Comparison of ENCODE assay signal across 22 cellular contexts in genomic region chr2:240346753-240347372, GRCh38.
"Had no signal": no experiment of that assay in that cellular context is flagged by ENCODE, and none has a peak within 500 bp of the region (broad histone marks: within the 10 kb centered on the region; RNA-seq: fewer than 3 reads in every experiment).

No MANE protein-coding gene starts in this region.

- H3K9me3 Mint-ChIP-seq: activated CD4-positive, alpha-beta memory T cell treated with anti-CD3 and anti-CD28 coated beads, Interleukin-2, amount 10 ng/mL, durations not matched to agents 7 days and 5 days; activated CD4-positive, alpha-beta T cell treated with anti-CD3 and anti-CD28 coated beads, Interleukin-2, amount 10 ng/mL, durations not matched to agents 7 days and 5 days; activated naive CD4-positive, alpha-beta T cell treated with anti-CD3 and anti-CD28 coated beads, Interleukin-2, amount 10 ng/mL, durations not matched to agents 7 days and 5 days; activated naive CD8-positive, alpha-beta T cell treated with anti-CD3 and anti-CD28 coated beads, Interleukin-2, amount 10 ng/mL, durations not matched to agents 7 days and 5 days; immature natural killer cell had no signal

- H3K4me1 ChIP-seq: gastroesophageal sphincter, pancreas had no signal

- DNase-seq: activated CD4-positive, alpha-beta memory T cell treated with anti-CD3 and anti-CD28 coated beads, Interleukin-2, amount 10 ng/mL, durations not matched to agents 7 days and 5 days; activated CD4-positive, alpha-beta T cell treated with anti-CD3 and anti-CD28 coated beads, Interleukin-2, amount 10 ng/mL, durations not matched to agents 7 days and 5 days; activated CD4-positive, CD25-positive, alpha-beta regulatory T cell treated with anti-CD3 and anti-CD28 coated beads, Interleukin-2, amount 50 U/mL, for 72 hours; activated CD8-positive, alpha-beta memory T cell treated with anti-CD3 and anti-CD28 coated beads, Interleukin-2, amount 50 U/mL, for 48 hours; activated gamma-delta T cell; activated naive CD4-positive, alpha-beta T cell treated with anti-CD3 and anti-CD28 coated beads, Interleukin-2, amount 10 ng/mL, durations not matched to agents 7 days and 5 days; activated naive CD8-positive, alpha-beta T cell treated with anti-CD3 and anti-CD28 coated beads, Interleukin-2, amount 10 ng/mL, durations not matched to agents 7 days and 5 days; activated T-cell treated with anti-CD3 and anti-CD28 coated beads, Interleukin-2, amount 50 U/mL, for 24 hours; brain microvascular endothelial cell; caudate nucleus; head of caudate nucleus; hypothalamus; immature natural killer cell; nephron progenitor cell; psoas muscle; spleen; stimulated activated naive CD4-positive, alpha-beta T cell treated with Interleukin-2 at 50 U/mL for 16 hours; T-helper 2 cell had no signal

- H3K27me3 Mint-ChIP-seq: activated CD4-positive, alpha-beta memory T cell treated with anti-CD3 and anti-CD28 coated beads, Interleukin-2, amount 10 ng/mL, durations not matched to agents 7 days and 5 days; activated CD4-positive, alpha-beta T cell treated with anti-CD3 and anti-CD28 coated beads, Interleukin-2, amount 10 ng/mL, durations not matched to agents 7 days and 5 days; activated naive CD4-positive, alpha-beta T cell treated with anti-CD3 and anti-CD28 coated beads, Interleukin-2, amount 10 ng/mL, durations not matched to agents 7 days and 5 days had no signal

- H3K9me3 ChIP-seq: pancreas had no signal

- H3K36me3 Mint-ChIP-seq: activated naive CD4-positive, alpha-beta T cell treated with anti-CD3 and anti-CD28 coated beads, Interleukin-2, amount 10 ng/mL, durations not matched to agents 7 days and 5 days; activated naive CD8-positive, alpha-beta T cell treated with anti-CD3 and anti-CD28 coated beads, Interleukin-2, amount 10 ng/mL, durations not matched to agents 7 days and 5 days; immature natural killer cell had no signal

- H3K27ac ChIP-seq: brain microvascular endothelial cell, gastroesophageal sphincter, pancreas, psoas muscle, spleen, thoracic aorta had no signal

- H3K4me3 ChIP-seq: gastroesophageal sphincter, pancreas, psoas muscle, spleen, thoracic aorta had no signal

- H3K4me3 Mint-ChIP-seq: activated CD4-positive, alpha-beta memory T cell treated with anti-CD3 and anti-CD28 coated beads, Interleukin-2, amount 10 ng/mL, durations not matched to agents 7 days and 5 days; activated CD4-positive, alpha-beta T cell treated with anti-CD3 and anti-CD28 coated beads, Interleukin-2, amount 10 ng/mL, durations not matched to agents 7 days and 5 days; activated naive CD4-positive, alpha-beta T cell treated with anti-CD3 and anti-CD28 coated beads, Interleukin-2, amount 10 ng/mL, durations not matched to agents 7 days and 5 days; activated naive CD8-positive, alpha-beta T cell treated with anti-CD3 and anti-CD28 coated beads, Interleukin-2, amount 10 ng/mL, durations not matched to agents 7 days and 5 days; activated T-cell treated with anti-CD3 and anti-CD28 coated beads, Interleukin-2, amount 50 U/mL, for 24 hours; immature natural killer cell; nephron progenitor cell had no signal

- ATAC-seq: gastroesophageal sphincter, left lobe of liver, pancreas, psoas muscle had no signal

- H3K36me3 ChIP-seq: brain microvascular endothelial cell, gastroesophageal sphincter, pancreas, spleen, thoracic aorta had no signal

- H3K27ac Mint-ChIP-seq: activated CD4-positive, alpha-beta memory T cell treated with anti-CD3 and anti-CD28 coated beads, Interleukin-2, amount 10 ng/mL, durations not matched to agents 7 days and 5 days; activated CD4-positive, alpha-beta T cell treated with anti-CD3 and anti-CD28 coated beads, Interleukin-2, amount 10 ng/mL, durations not matched to agents 7 days and 5 days; activated naive CD4-positive, alpha-beta T cell treated with anti-CD3 and anti-CD28 coated beads, Interleukin-2, amount 10 ng/mL, durations not matched to agents 7 days and 5 days; activated naive CD8-positive, alpha-beta T cell treated with anti-CD3 and anti-CD28 coated beads, Interleukin-2, amount 10 ng/mL, durations not matched to agents 7 days and 5 days; activated T-cell treated with anti-CD3 and anti-CD28 coated beads, Interleukin-2, amount 50 U/mL, for 24 hours; immature natural killer cell; nephron progenitor cell had no signal

- H3K27me3 ChIP-seq: brain microvascular endothelial cell, pancreas had no signal

- H3K4me1 Mint-ChIP-seq: activated CD4-positive, alpha-beta memory T cell treated with anti-CD3 and anti-CD28 coated beads, Interleukin-2, amount 10 ng/mL, durations not matched to agents 7 days and 5 days; activated CD4-positive, alpha-beta T cell treated with anti-CD3 and anti-CD28 coated beads, Interleukin-2, amount 10 ng/mL, durations not matched to agents 7 days and 5 days; activated naive CD4-positive, alpha-beta T cell treated with anti-CD3 and anti-CD28 coated beads, Interleukin-2, amount 10 ng/mL, durations not matched to agents 7 days and 5 days; activated naive CD8-positive, alpha-beta T cell treated with anti-CD3 and anti-CD28 coated beads, Interleukin-2, amount 10 ng/mL, durations not matched to agents 7 days and 5 days; immature natural killer cell had no signal
